ENCODE assay signal across 11 cellular contexts in the genomic region with DNA sequence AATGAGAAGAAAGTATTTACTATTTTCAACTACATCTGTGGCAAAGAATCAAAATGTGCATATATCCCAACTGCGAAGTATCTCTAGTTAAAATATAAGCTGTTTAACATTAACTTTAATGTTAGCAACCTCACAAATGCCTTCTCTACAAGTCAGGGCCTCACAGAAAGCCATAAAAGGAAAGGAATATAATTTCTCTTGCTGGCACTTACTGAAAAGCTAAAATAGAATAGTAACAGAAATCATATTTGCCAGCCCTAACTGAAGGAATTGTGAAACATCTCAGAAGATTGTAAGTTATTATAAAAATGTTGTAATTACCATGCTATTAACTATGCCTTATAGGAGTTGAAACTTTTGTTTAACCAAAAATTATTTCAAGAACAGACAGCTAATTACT.
A peak's percentile ranks its signal among the peaks of the same experiment; 100 is the strongest.
DNase-seq lines count a peak whose midpoint lies in the region; ATAC-seq and TF ChIP-seq lines count a peak whose summit lies in the region.
"Had no signal": no experiment of that assay in that cellular context is flagged by ENCODE, and none has a peak within 500 bp of the region (broad histone marks: within the 10 kb centered on the region; RNA-seq: fewer than 3 reads in every experiment).

No MANE protein-coding gene starts in this region.

- peaks cover 66% of the 10 kb centered on the region for H3K4me1 Mint-ChIP-seq in activated naive CD4-positive, alpha-beta T cell treated with anti-CD3 and anti-CD28 coated beads for 36 hours (ENCODE audit: low read depth)
- peaks cover 31% of the 10 kb centered on the region for H3K4me1 Mint-ChIP-seq in activated T-helper 17 cell treated with anti-CD3 and anti-CD28 coated beads, Interleukin-2, amount 50 U/mL, for 72 hours
- H3K4me1 Mint-ChIP-seq in endodermal cell, result peaks cover 27% of the 10 kb centered on the region

- H3K4me1 ChIP-seq in left lung (peaks cover 42 to 69% of the 10 kb centered on the region in 2 donors), tibial artery (peaks cover 0 to 95% (median 20%) of the 10 kb centered on the region in 4 donors), endodermal cell (ENCODE audit: control insufficient read depth, insufficient read depth, low read length) (peaks cover 12% of the 10 kb centered on the region)
- H3K4me1 ChIP-seq: neural progenitor cell had no signal

- H3K4me3 Mint-ChIP-seq in activated naive CD4-positive, alpha-beta T cell treated with anti-CD3 and anti-CD28 coated beads for 36 hours, result peak overlapping the region; percentile 80
- H3K4me3 Mint-ChIP-seq in activated T-helper 17 cell treated with anti-CD3 and anti-CD28 coated beads, Interleukin-2, amount 50 U/mL, for 72 hours, result peak overlapping the region; percentile 82
- no peak overlapping the region for H3K4me3 Mint-ChIP-seq in endodermal cell
- H3K4me3 Mint-ChIP-seq: neural progenitor cell had no signal

- H3K27me3 ChIP-seq in left lung (no peaks in the 10 kb centered on the region), tibial artery (no peaks in the 10 kb centered on the region), endodermal cell (ENCODE audit: control insufficient read depth, insufficient read depth, low read length, poor library complexity, severe bottlenecking) (peaks cover 38% of the 10 kb centered on the region)
- H3K27me3 ChIP-seq: neural progenitor cell had no signal

- H3K36me3 ChIP-seq in left lung (no peaks in the 10 kb centered on the region), tibial artery (no peaks in the 10 kb centered on the region), endodermal cell (ENCODE audit: control insufficient read depth, insufficient read depth, low read length) (no peaks in the 10 kb centered on the region)
- H3K36me3 ChIP-seq: BLaER1 treated with 17β-estradiol and CSF1 and Interleukin-3, amounts not matched to agents 10 nM and 100 nM; neural progenitor cell had no signal

- no peak for DNase-seq in activated naive CD4-positive, alpha-beta T cell treated with anti-CD3 and anti-CD28 coated beads for 36 hours
- no peak for DNase-seq in activated naive CD4-positive, alpha-beta T cell treated with anti-CD3 and anti-CD28 coated beads, Interleukin-2, amount 50 U/mL, for 16 hours
- DNase-seq in left lung, result no peak
- no peak for DNase-seq in tibial artery
- no peak for DNase-seq in endodermal cell
- DNase-seq in RKO (ENCODE audit: low spot score), result no peak
- DNase-seq: activated CD4-positive, alpha-beta T cell treated with anti-CD3 and anti-CD28 coated beads for 1 hour had no signal

- H3K27ac ChIP-seq in left lung, result peak overlapping the region; percentile 85 to 87
- peak overlapping the region; percentile 74 to 91 for H3K27ac ChIP-seq in tibial artery
- H3K27ac ChIP-seq in endodermal cell (ENCODE audit: low read depth, low read length), result no peak overlapping the region
- H3K27ac ChIP-seq: BLaER1 treated with 17β-estradiol and CSF1 and Interleukin-3, amounts not matched to agents 10 nM and 100 nM; neural progenitor cell had no signal

- H3K27me3 Mint-ChIP-seq in activated naive CD4-positive, alpha-beta T cell treated with anti-CD3 and anti-CD28 coated beads for 36 hours (ENCODE audit: low read depth), result no peaks in the 10 kb centered on the region
- no peaks in the 10 kb centered on the region for H3K27me3 Mint-ChIP-seq in activated T-helper 17 cell treated with anti-CD3 and anti-CD28 coated beads, Interleukin-2, amount 50 U/mL, for 72 hours
- peaks cover 22% of the 10 kb centered on the region for H3K27me3 Mint-ChIP-seq in endodermal cell (ENCODE audit: insufficient read depth)

- H3K9ac ChIP-seq in endodermal cell (ENCODE audit: extremely low read depth, low read length, poor library complexity, severe bottlenecking), result no peak overlapping the region
- H3K9ac ChIP-seq: BLaER1 treated with 17β-estradiol and CSF1 and Interleukin-3, amounts not matched to agents 10 nM and 100 nM; neural progenitor cell had no signal

- TF ChIP-seq CTCF in left lung (IDR thresholded peaks at IDR 0.05), result no peak
- TF ChIP-seq CTCF in tibial artery (IDR thresholded peaks at IDR 0.05), result no peak
- TF ChIP-seq CTCF in endodermal cell (conservative IDR thresholded peaks at IDR 0.05), result no peak

- peak overlapping the region; percentile 99 for H3K27ac Mint-ChIP-seq in activated naive CD4-positive, alpha-beta T cell treated with anti-CD3 and anti-CD28 coated beads for 36 hours
- peak overlapping the region; percentile 82 for H3K27ac Mint-ChIP-seq in activated T-helper 17 cell treated with anti-CD3 and anti-CD28 coated beads, Interleukin-2, amount 50 U/mL, for 72 hours
- H3K27ac Mint-ChIP-seq in endodermal cell, result no peak overlapping the region
- H3K27ac Mint-ChIP-seq: neural progenitor cell had no signal

- WGBS in endodermal cell (ENCODE audit: insufficient coverage in 1 of 2, insufficient read length in 1 of 2), 2 experiments, result no CpG with 5 or more reads among the region's 1 CpG

- H3K9me3 ChIP-seq in left lung (no peaks in the 10 kb centered on the region), tibial artery (no peaks in the 10 kb centered on the region), endodermal cell (ENCODE audit: control insufficient read depth, low read length) (no peaks in the 10 kb centered on the region)

- no peak for ATAC-seq in activated T-helper 17 cell treated with anti-CD3 and anti-CD28 coated beads, Interleukin-2, amount 50 U/mL, for 72 hours (replicated peaks)
- ATAC-seq in left lung (peak; percentile 4), GM21515 (IDR thresholded peaks at IDR 0.05; ENCODE audit: unreplicated experiment) (no peak)

- H3K36me3 Mint-ChIP-seq in activated naive CD4-positive, alpha-beta T cell treated with anti-CD3 and anti-CD28 coated beads for 36 hours (ENCODE audit: low read depth), result peaks cover 19% of the 10 kb centered on the region
- H3K36me3 Mint-ChIP-seq in activated T-helper 17 cell treated with anti-CD3 and anti-CD28 coated beads, Interleukin-2, amount 50 U/mL, for 72 hours (ENCODE audit: low read depth), result no peaks in the 10 kb centered on the region
- no peaks in the 10 kb centered on the region for H3K36me3 Mint-ChIP-seq in endodermal cell (ENCODE audit: low read depth)
- H3K36me3 Mint-ChIP-seq: neural progenitor cell had no signal

- H3K4me3 ChIP-seq in left lung, result peak overlapping the region; percentile 5 to 22
- H3K4me3 ChIP-seq in tibial artery, result peak overlapping the region; percentile 39 to 48
- no peak overlapping the region for H3K4me3 ChIP-seq in endodermal cell (ENCODE audit: low read length)
- H3K4me3 ChIP-seq: BLaER1 treated with 17β-estradiol and CSF1 and Interleukin-3, amounts not matched to agents 10 nM and 100 nM; neural progenitor cell had no signal

- CTCF ChIA-PET in activated naive CD4-positive, alpha-beta T cell treated with anti-CD3 and anti-CD28 coated beads for 36 hours (lab: Charles Lee), result interaction anchor here (0.6 to 1.9 kb wide), 9 partner anchors 10 to 131 kb away, joined by 3 to 10 read pairs (median 4); a partner anchor contains a TSS

- H3K9me3 Mint-ChIP-seq in activated naive CD4-positive, alpha-beta T cell treated with anti-CD3 and anti-CD28 coated beads for 36 hours, result no peaks in the 10 kb centered on the region
- H3K9me3 Mint-ChIP-seq in activated T-helper 17 cell treated with anti-CD3 and anti-CD28 coated beads, Interleukin-2, amount 50 U/mL, for 72 hours, result no peaks in the 10 kb centered on the region
- no peaks in the 10 kb centered on the region for H3K9me3 Mint-ChIP-seq in endodermal cell
- H3K9me3 Mint-ChIP-seq: neural progenitor cell had no signal

- intact Hi-C loops in activated naive CD4-positive, alpha-beta T cell treated with anti-CD3 and anti-CD28 coated beads for 36 hours (cut with micrococcal nuclease), result loop anchor here (1.0 to 10.0 kb wide), 3 partner anchors 10 to 1421 kb away; no protein-coding TSS in a partner anchor
- intact Hi-C loops in left lung (cut with DNase I) (no loop called here), tibial artery (cut with DNase I; ENCODE audit: low total_unique reads) (loop anchor here (10.0 kb wide), 1 partner anchor 49 kb away; no protein-coding TSS in a partner anchor)

Comparison
In these comparisons a context has a peak if more than half of its experiments do, and no peak if none do; other contexts are left out.
1. intact Hi-C loops: an anchor here in activated naive CD4-positive, alpha-beta T cell treated with anti-CD3 and anti-CD28 coated beads for 36 hours (1.0 to 10.0 kb wide) and tibial artery (10.0 kb wide); none called in left lung.